Comparison of ENCODE assay signal across 15 cellular contexts in the genomic region with DNA sequence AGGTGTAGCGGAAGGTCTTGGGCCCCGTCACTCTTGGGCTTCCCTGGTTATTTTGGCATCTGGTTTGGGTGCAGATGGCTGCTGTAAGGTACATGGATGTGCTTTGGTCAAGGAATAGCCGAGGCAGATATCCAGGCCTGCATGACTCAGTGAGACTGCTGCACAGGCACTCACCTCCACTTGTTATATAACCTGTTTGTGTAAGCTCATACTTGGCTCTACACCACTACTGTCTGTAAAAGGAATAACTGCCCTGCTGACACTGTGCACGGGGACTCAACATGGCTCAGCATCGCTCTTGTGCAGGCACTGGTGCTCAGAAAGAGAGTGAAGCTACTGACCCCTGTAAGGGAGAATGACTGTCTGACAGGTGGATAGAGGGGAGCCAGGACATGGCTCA.
"Had no signal": no experiment of that assay in that cellular context is flagged by ENCODE, and none has a peak within 500 bp of the region (broad histone marks: within the 10 kb centered on the region; RNA-seq: fewer than 3 reads in every experiment).

No MANE protein-coding gene starts in this region.

- H3K27ac ChIP-seq: body of pancreas, coronary artery, foreskin keratinocyte, transverse colon had no signal

- DNase-seq: activated CD4-positive, alpha-beta T cell treated with anti-CD3 and anti-CD28 coated beads, Interleukin-2, amount 10 ng/mL, durations not matched to agents 7 days and 5 days; activated CD8-positive, alpha-beta memory T cell treated with anti-CD3 and anti-CD28 coated beads, Interleukin-2, amount 50 U/mL, for 48 hours; activated gamma-delta T cell; activated T-cell treated with anti-CD3 and anti-CD28 coated beads, Interleukin-2, amount 50 U/mL, for 72 hours; body of pancreas; central memory CD4-positive, alpha-beta T cell; effector CD4-positive, alpha-beta T cell; mesendoderm; nephron progenitor cell; small intestine; stimulated activated naive CD8-positive, alpha-beta T cell treated with anti-CD3 and anti-CD28 coated beads, Interleukin-15, Interleukin-2, amounts not matched to agents 100 U/mL and 50 U/mL, for 24 hours; transverse colon had no signal

- H3K4me1 ChIP-seq: foreskin keratinocyte had no signal

- FAIRE-seq: small intestine had no signal

- H3K9me3 ChIP-seq: body of pancreas, transverse colon had no signal

- ATAC-seq: activated naive CD4-positive, alpha-beta T cell treated with anti-CD3 and anti-CD28 coated beads, Interleukin-2, amount 50 U/mL, for 72 hours; activated T-cell treated with anti-CD3 and anti-CD28 coated beads, Interleukin-2, amount 50 U/mL, for 72 hours; body of pancreas; foreskin keratinocyte; stimulated activated naive CD8-positive, alpha-beta T cell treated with anti-CD3 and anti-CD28 coated beads, Interleukin-15, Interleukin-2, amounts not matched to agents 100 U/mL and 50 U/mL, for 24 hours had no signal

- H3K4me3 ChIP-seq: body of pancreas, coronary artery, transverse colon had no signal

- H3K27me3 ChIP-seq: body of pancreas, foreskin keratinocyte, transverse colon had no signal

- H3K36me3 ChIP-seq: transverse colon had no signal
